5 cellular contexts compared by ENCODE assay signal in genomic region chr16:2578905-2579304, GRCh38. TPM values are rescaled to one million over a fixed set of nuclear protein-coding genes. Genes with fewer than 3 reads are reported as not detected.
"Had no signal": no experiment of that assay in that cellular context is flagged by ENCODE, and none has a peak within 500 bp of the region (broad histone marks: within the 10 kb centered on the region; RNA-seq: fewer than 3 reads in every experiment).

No MANE protein-coding gene starts in this region.

RNA-seq across cellular contexts. Expression of gene CEMP1, which starts 47.7 kb away (rescaled TPM):
- total RNA-seq: subcutaneous adipose tissue, temporal lobe, tibial nerve, urinary bladder, vagina had no signal
